In genomic region chr6:169723200-169723909, GRCh38 we compare ENCODE assay signal across 8 cellular contexts. TPM values are rescaled to one million over a fixed set of nuclear protein-coding genes. Genes with fewer than 3 reads are reported as not detected.
A peak's percentile ranks its signal among the peaks of the same experiment; 100 is the strongest.
DNase-seq lines count a peak whose midpoint lies in the region; ATAC-seq and TF ChIP-seq lines count a peak whose summit lies in the region.

No MANE protein-coding gene starts in this region.

- H3K27ac ChIP-seq in C4-2B = peak overlapping the region; percentile 70
- H3K27ac ChIP-seq in heart left ventricle = peak overlapping the region; percentile 59 to 96 (median 90)
- H3K27ac ChIP-seq in parathyroid adenoma = peak overlapping the region; percentile 68
- H3K27ac ChIP-seq in upper lobe of left lung = peak overlapping the region; percentile 88 to 97 (median 91)

- no peaks in the 10 kb centered on the region for H3K27me3 Mint-ChIP-seq in activated naive CD8-positive, alpha-beta T cell treated with anti-CD3 and anti-CD28 coated beads, Interleukin-2, amount 50 U/mL, for 24 hours

- ATAC-seq in HG03457 (IDR thresholded peaks at IDR 0.05; ENCODE audit: unreplicated experiment) (peak; percentile 37), SK-N-SH treated with all-trans-retinoic acid at 6 μM for 48 hours (peak; percentile 54), heart left ventricle (peak; percentile 76 to 83 (median 80)), upper lobe of left lung (ENCODE audit: low FRiP score in 2 of 2) (peak; percentile 77 to 78)
- ATAC-seq in activated naive CD8-positive, alpha-beta T cell treated with anti-CD3 and anti-CD28 coated beads, Interleukin-2, amount 50 U/mL, for 24 hours = peak; percentile 15

- TF ChIP-seq POLR2A in heart left ventricle (IDR thresholded peaks at IDR 0.05) (peak in 1 of 2 donors; percentile 9), upper lobe of left lung (IDR thresholded peaks at IDR 0.05) (peak in 1 of 4 donors; percentile 35)

- H3K9me3 Mint-ChIP-seq in activated naive CD8-positive, alpha-beta T cell treated with anti-CD3 and anti-CD28 coated beads, Interleukin-2, amount 50 U/mL, for 24 hours = no peaks in the 10 kb centered on the region

- H3K4me3 Mint-ChIP-seq in activated naive CD8-positive, alpha-beta T cell treated with anti-CD3 and anti-CD28 coated beads, Interleukin-2, amount 50 U/mL, for 24 hours = peak overlapping the region; percentile 96

- peaks cover 52% of the 10 kb centered on the region for H3K4me1 Mint-ChIP-seq in activated naive CD8-positive, alpha-beta T cell treated with anti-CD3 and anti-CD28 coated beads, Interleukin-2, amount 50 U/mL, for 24 hours

- H3K9me3 ChIP-seq in heart left ventricle (no peaks in the 10 kb centered on the region), parathyroid adenoma (ENCODE audit: control insufficient read depth, low read length) (no peaks in the 10 kb centered on the region), upper lobe of left lung (no peaks in the 10 kb centered on the region)

- DNase-seq in GM19240 (ENCODE audit: insufficient read length, low spot score) (peak; percentile 47), heart left ventricle (peak; percentile 86 to 91 (median 88)), upper lobe of left lung (peak; percentile 64 to 96)
- DNase-seq in activated naive CD8-positive, alpha-beta T cell treated with anti-CD3 and anti-CD28 coated beads, Interleukin-2, amount 50 U/mL, for 24 hours = peak; percentile 63

- H3K4me3 ChIP-seq in heart left ventricle = peak overlapping the region; percentile 41 to 94 (median 66)
- H3K4me3 ChIP-seq in parathyroid adenoma (ENCODE audit: low read depth, low read length) = peak overlapping the region; percentile 59
- H3K4me3 ChIP-seq in upper lobe of left lung = peak overlapping the region; percentile 55 to 93 (median 74)

- peaks cover 0 to 9% (median 0%) of the 10 kb centered on the region in 9 donors for H3K36me3 ChIP-seq in heart left ventricle
- no peaks in the 10 kb centered on the region for H3K36me3 ChIP-seq in parathyroid adenoma (ENCODE audit: control insufficient read depth, insufficient read depth, low read length)
- H3K36me3 ChIP-seq in upper lobe of left lung = no peaks in the 10 kb centered on the region

- H3K27me3 ChIP-seq in heart left ventricle (no peaks in the 10 kb centered on the region), parathyroid adenoma (ENCODE audit: control insufficient read depth, insufficient read depth, low read length) (no peaks in the 10 kb centered on the region), upper lobe of left lung (no peaks in the 10 kb centered on the region)

- H3K9ac ChIP-seq in parathyroid adenoma = peak overlapping the region; percentile 14

- H3K27ac Mint-ChIP-seq in activated naive CD8-positive, alpha-beta T cell treated with anti-CD3 and anti-CD28 coated beads, Interleukin-2, amount 50 U/mL, for 24 hours = peak overlapping the region; percentile 95

- TF ChIP-seq EP300 in upper lobe of left lung (IDR thresholded peaks at IDR 0.05) = no peak

- WGBS in heart left ventricle, 4 donors = 0 to 1% (median 0%) methylated on average over 28 to 70 of the region's 70 CpGs
- 0 to 1% methylated on average over 20 to 63 of the region's 70 CpGs for WGBS in upper lobe of left lung, 2 donors

- peak overlapping the region; percentile 78 for H2AFZ ChIP-seq in parathyroid adenoma

- peaks cover 23% of the 10 kb centered on the region for H3K36me3 Mint-ChIP-seq in activated naive CD8-positive, alpha-beta T cell treated with anti-CD3 and anti-CD28 coated beads, Interleukin-2, amount 50 U/mL, for 24 hours (ENCODE audit: low read depth)

- peaks cover 0 to 40% (median 20%) of the 10 kb centered on the region in 12 donors for H3K4me1 ChIP-seq in heart left ventricle
- peaks cover 10% of the 10 kb centered on the region for H3K4me1 ChIP-seq in parathyroid adenoma
- peaks cover 11 to 35% (median 18%) of the 10 kb centered on the region in 4 donors for H3K4me1 ChIP-seq in upper lobe of left lung

- no peak for TF ChIP-seq CTCF in C4-2B (conservative IDR thresholded peaks at IDR 0.05)
- no peak for TF ChIP-seq CTCF in heart left ventricle (IDR thresholded peaks at IDR 0.05)
- no peak for TF ChIP-seq CTCF in parathyroid adenoma (IDR thresholded peaks at IDR 0.05)
- no peak for TF ChIP-seq CTCF in upper lobe of left lung (IDR thresholded peaks at IDR 0.05)

- intact Hi-C loops in heart left ventricle (cut with DNase I) = loop anchor here in 3 of 10 donors (2.0 to 10.0 kb wide), 3 partner anchors 19 to 831 kb away; partner anchors contain the start of genes C6orf120 (in 2 of the 3), WDR27 (in 2 of the 3), PSMB1 (in 1 of the 3) and TBP (in 1 of the 3)

- peak overlapping the region; percentile 86 for H3K4me2 ChIP-seq in parathyroid adenoma (ENCODE audit: low read length)

- H3K79me2 ChIP-seq in parathyroid adenoma = peaks cover 9% of the 10 kb centered on the region

TF ChIP-seq in SK-N-SH treated with all-trans-retinoic acid at 6 μM for 48 hours, 23 proteins besides CTCF, POLR2A, EP300 and RAD21 (continues in another document):
- TF ChIP-seq TSHZ2 (CRISPR knock-in tag; IDR thresholded peaks at IDR 0.05) (no peak), ZNF8 (CRISPR knock-in tag; IDR thresholded peaks at IDR 0.05) (no peak), GLIS3 (CRISPR knock-in tag; IDR thresholded peaks at IDR 0.05) (no peak), ZFP30 (CRISPR knock-in tag; IDR thresholded peaks at IDR 0.05) (no peak), ZFP3 (CRISPR knock-in tag; IDR thresholded peaks at IDR 0.05) (no peak), SNAI2 (CRISPR knock-in tag; IDR thresholded peaks at IDR 0.05) (no peak), ZC3H10 (CRISPR knock-in tag; IDR thresholded peaks at IDR 0.05) (no peak), ISL1 (CRISPR knock-in tag; IDR thresholded peaks at IDR 0.05) (no peak), CSDC2 (CRISPR knock-in tag; IDR thresholded peaks at IDR 0.05) (no peak), ARNTL (CRISPR knock-in tag; IDR thresholded peaks at IDR 0.05; ENCODE audit: borderline replicate concordance, low read depth) (no peak), ESRRG (CRISPR knock-in tag; IDR thresholded peaks at IDR 0.05) (no peak), TOX (CRISPR knock-in tag; IDR thresholded peaks at IDR 0.05; ENCODE audit: borderline replicate concordance) (no peak), ZNF565 (CRISPR knock-in tag; conservative IDR thresholded peaks at IDR 0.05; ENCODE audit: low read depth) (no peak), CREB5 (CRISPR knock-in tag; IDR thresholded peaks at IDR 0.05; ENCODE audit: low read depth) (no peak), OSR1 (CRISPR knock-in tag; IDR thresholded peaks at IDR 0.05) (no peak), BACH2 (CRISPR knock-in tag; IDR thresholded peaks at IDR 0.05; ENCODE audit: borderline replicate concordance) (no peak)

RNA-seq across cellular contexts. Expression of gene PHF10, which starts 0.9 kb away (rescaled TPM):
- total RNA-seq in heart left ventricle (10 to 100 TPM; 42.2 to 63.2 (median 54.3) TPM), upper lobe of left lung (10 to 100 TPM; 30.0 to 79.2 (median 42.4) TPM)
- 10 to 100 TPM; 31.4 to 50.7 TPM for polyA plus RNA-seq in heart left ventricle

RNA-seq across cellular contexts. Expression of gene C6orf120, which starts 21.4 kb away (rescaled TPM):
- total RNA-seq in heart left ventricle (10 to 100 TPM; 14.3 to 22.9 (median 18.8) TPM), upper lobe of left lung (10 to 100 TPM; 16.8 to 33.5 (median 26.9) TPM)
- polyA plus RNA-seq in heart left ventricle = 10 to 100 TPM in 1 of 2 donors, 1 to 10 TPM in 1; 3.4 to 20.2 TPM

RNA-seq across cellular contexts. Expression of gene WDR27, which starts 21.5 kb away (rescaled TPM):
- total RNA-seq in heart left ventricle (10 to 100 TPM in 1 of 9 donors, 1 to 10 TPM in 8; 2.2 to 12.3 (median 6.6) TPM), upper lobe of left lung (10 to 100 TPM; 20.1 to 80.7 (median 40.3) TPM)
- polyA plus RNA-seq in heart left ventricle = 1 to 10 TPM; 3.7 to 5.6 TPM

RNA-seq across cellular contexts. Expression of gene DYNLT2, which starts 28.0 kb away (rescaled TPM):
- 1 to 10 TPM in 1 of 9 donors, under 1 TPM in 8; 0.49 to 1.2 (median 0.62) TPM for total RNA-seq in heart left ventricle
- polyA plus RNA-seq in heart left ventricle = 1 to 10 TPM in 1 of 2 donors, under 1 TPM in 1; 0.67 to 1.5 TPM
- 1 to 10 TPM in 5 of 6 donors, under 1 TPM in 1; 0.89 to 6.3 (median 1.2) TPM for total RNA-seq in upper lobe of left lung

RNA-seq across cellular contexts. Expression of gene ERMARD, which starts 28.1 kb away (rescaled TPM):
- total RNA-seq in heart left ventricle = 10 to 100 TPM in 3 of 9 donors, 1 to 10 TPM in 6; 6.4 to 15.5 (median 8.8) TPM
- polyA plus RNA-seq in heart left ventricle = 10 to 100 TPM in 1 of 2 donors, 1 to 10 TPM in 1; 8.8 to 19.5 TPM
- 10 to 100 TPM; 12.6 to 51.3 (median 18.5) TPM for total RNA-seq in upper lobe of left lung

Comparison
In these comparisons a context has a peak if more than half of its experiments do, and no peak if none do; other contexts are left out.
1. Peak in every context shown above with its lines: DNase-seq, ATAC-seq, H3K4me3 ChIP-seq and H3K27ac ChIP-seq.
2. ATAC-seq: peak in every context shown above with its lines; median percentile 80 in heart left ventricle; 78 in upper lobe of left lung; 54 in SK-N-SH treated with all-trans-retinoic acid at 6 μM for 48 hours; 37 in HG03457; 15 in activated naive CD8-positive, alpha-beta T cell treated with anti-CD3 and anti-CD28 coated beads, Interleukin-2, amount 50 U/mL, for 24 hours.